ENCODE assay signal across 1 cellular context in the genomic region with DNA sequence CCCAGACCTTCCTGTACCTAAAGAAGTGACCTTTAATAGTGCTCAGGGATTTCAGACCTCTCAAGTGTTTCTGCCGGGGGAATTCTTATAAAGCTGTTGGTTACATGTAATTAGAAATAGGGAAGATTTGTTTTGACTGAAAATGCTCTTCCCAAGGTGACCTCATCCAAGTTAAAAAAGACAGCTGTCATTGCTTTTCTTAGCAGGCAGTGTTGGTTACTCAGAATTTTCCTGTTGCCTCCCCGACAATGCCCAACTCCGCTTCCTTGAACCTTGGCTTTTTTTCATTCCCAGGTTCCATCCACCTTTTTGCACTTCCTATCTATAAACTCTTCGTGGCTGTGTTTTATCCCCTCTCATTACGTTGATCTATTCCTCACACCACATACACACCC.
TF ChIP-seq lines count a peak whose summit lies in the region.

No MANE protein-coding gene starts in this region.

TF ChIP-seq in HCT116, 20 proteins besides CTCF, POLR2A, EP300 and RAD21 (continued from another document):
- TF ChIP-seq, protein P1, sequence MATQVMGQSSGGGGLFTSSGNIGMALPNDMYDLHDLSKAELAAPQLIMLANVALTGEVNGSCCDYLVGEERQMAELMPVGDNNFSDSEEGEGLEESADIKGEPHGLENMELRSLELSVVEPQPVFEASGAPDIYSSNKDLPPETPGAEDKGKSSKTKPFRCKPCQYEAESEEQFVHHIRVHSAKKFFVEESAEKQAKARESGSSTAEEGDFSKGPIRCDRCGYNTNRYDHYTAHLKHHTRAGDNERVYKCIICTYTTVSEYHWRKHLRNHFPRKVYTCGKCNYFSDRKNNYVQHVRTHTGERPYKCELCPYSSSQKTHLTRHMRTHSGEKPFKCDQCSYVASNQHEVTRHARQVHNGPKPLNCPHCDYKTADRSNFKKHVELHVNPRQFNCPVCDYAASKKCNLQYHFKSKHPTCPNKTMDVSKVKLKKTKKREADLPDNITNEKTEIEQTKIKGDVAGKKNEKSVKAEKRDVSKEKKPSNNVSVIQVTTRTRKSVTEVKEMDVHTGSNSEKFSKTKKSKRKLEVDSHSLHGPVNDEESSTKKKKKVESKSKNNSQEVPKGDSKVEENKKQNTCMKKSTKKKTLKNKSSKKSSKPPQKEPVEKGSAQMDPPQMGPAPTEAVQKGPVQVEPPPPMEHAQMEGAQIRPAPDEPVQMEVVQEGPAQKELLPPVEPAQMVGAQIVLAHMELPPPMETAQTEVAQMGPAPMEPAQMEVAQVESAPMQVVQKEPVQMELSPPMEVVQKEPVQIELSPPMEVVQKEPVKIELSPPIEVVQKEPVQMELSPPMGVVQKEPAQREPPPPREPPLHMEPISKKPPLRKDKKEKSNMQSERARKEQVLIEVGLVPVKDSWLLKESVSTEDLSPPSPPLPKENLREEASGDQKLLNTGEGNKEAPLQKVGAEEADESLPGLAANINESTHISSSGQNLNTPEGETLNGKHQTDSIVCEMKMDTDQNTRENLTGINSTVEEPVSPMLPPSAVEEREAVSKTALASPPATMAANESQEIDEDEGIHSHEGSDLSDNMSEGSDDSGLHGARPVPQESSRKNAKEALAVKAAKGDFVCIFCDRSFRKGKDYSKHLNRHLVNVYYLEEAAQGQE (IDR thresholded peaks at IDR 0.05; ENCODE audit: low read depth) = no peak
- no peak for TF ChIP-seq SP1 (IDR thresholded peaks at IDR 0.05; ENCODE audit: low read depth)
- no peak for TF ChIP-seq POLR2AphosphoS5 (IDR thresholded peaks at IDR 0.05; ENCODE audit: low read depth, low read length)
- no peak for TF ChIP-seq CEBPB (IDR thresholded peaks at IDR 0.05; ENCODE audit: low read depth)
- no peak for TF ChIP-seq YY1 (IDR thresholded peaks at IDR 0.05; ENCODE audit: extremely low read depth, insufficient replicate concordance, low read depth, low read length)
- no peak for TF ChIP-seq ZFX (IDR thresholded peaks at IDR 0.05)
- TF ChIP-seq CBX3 (IDR thresholded peaks at IDR 0.05; ENCODE audit: low read depth) = no peak
- no peak for TF ChIP-seq ZNF274 (IDR thresholded peaks at IDR 0.05; ENCODE audit: low read depth, low read length)
- no peak for TF ChIP-seq TCF7L2 (IDR thresholded peaks at IDR 0.05; ENCODE audit: borderline replicate concordance, extremely low read depth, insufficient read depth, insufficient read length)
- TF ChIP-seq, protein P2, sequence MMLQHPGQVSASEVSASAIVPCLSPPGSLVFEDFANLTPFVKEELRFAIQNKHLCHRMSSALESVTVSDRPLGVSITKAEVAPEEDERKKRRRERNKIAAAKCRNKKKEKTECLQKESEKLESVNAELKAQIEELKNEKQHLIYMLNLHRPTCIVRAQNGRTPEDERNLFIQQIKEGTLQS (IDR thresholded peaks at IDR 0.05) = no peak
- TF ChIP-seq SRF (IDR thresholded peaks at IDR 0.05; ENCODE audit: low read depth) = no peak
